Comparison of ENCODE assay signal across 17 cellular contexts in the genomic region with DNA sequence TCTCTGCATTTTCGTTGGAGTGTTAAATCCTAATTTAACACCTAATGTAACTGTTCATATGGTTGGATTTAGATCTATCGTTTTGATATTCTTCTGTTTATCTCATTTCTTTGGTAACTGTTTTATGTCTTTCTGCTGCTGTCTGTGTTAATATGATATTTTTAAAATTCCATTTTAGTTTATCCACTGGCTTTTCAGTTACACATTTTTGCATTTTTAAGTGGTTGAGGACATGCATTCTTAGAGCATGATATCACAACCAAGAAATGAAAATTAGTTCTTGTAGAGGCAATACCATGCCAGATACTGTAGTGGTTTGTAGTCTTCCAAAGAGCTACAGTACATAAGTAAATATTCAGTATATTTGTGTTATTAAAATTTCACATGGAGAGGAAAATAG. TPM values are rescaled to one million over a fixed set of nuclear protein-coding genes. Genes with fewer than 3 reads are reported as not detected.
DNase-seq lines count a peak whose midpoint lies in the region; ATAC-seq and TF ChIP-seq lines count a peak whose summit lies in the region.
"Had no signal": no experiment of that assay in that cellular context is flagged by ENCODE, and none has a peak within 500 bp of the region (broad histone marks: within the 10 kb centered on the region; RNA-seq: fewer than 3 reads in every experiment).

No MANE protein-coding gene starts in this region.

- no peaks in the 10 kb centered on the region for H3K36me3 ChIP-seq in PC-3 (ENCODE audit: low read depth, low read length)
- no peaks in the 10 kb centered on the region for H3K36me3 ChIP-seq in tibial nerve

- no peaks in the 10 kb centered on the region for H4K20me1 ChIP-seq in PC-3 (ENCODE audit: low read length)

- no peaks in the 10 kb centered on the region for H3F3A ChIP-seq in PC-3 (ENCODE audit: low read length, unreplicated experiment)

- peak; percentile 29; the same call in 1 of the 2 replicates for ATAC-seq in PC-3
- no peak for ATAC-seq in activated CD4-positive, CD25-positive, alpha-beta regulatory T cell treated with anti-CD3 and anti-CD28 coated beads, Interleukin-2, amount 50 U/mL, for 24 hours
- ATAC-seq: stimulated activated effector memory CD8-positive, alpha-beta T cell treated with anti-CD3 and anti-CD28 coated beads, Interleukin-12 subunit alpha, Interleukin-12 subunit beta, amount 100 ng/mL, for 72 hours had no signal

- CTCF ChIA-PET in PC-3 (lab: Charles Lee) = interaction anchor here (0.6 kb wide), 1 partner anchor 44 kb away, joined by 3 read pairs; no protein-coding TSS in a partner anchor

- H3K36me3 Mint-ChIP-seq in osteocyte (ENCODE audit: unreplicated experiment) = no peaks in the 10 kb centered on the region
- H3K36me3 Mint-ChIP-seq: CD8-positive, alpha-beta memory T cell; stimulated activated effector memory CD8-positive, alpha-beta T cell treated with anti-CD3 and anti-CD28 coated beads, Interleukin-12 subunit alpha, Interleukin-12 subunit beta, amount 100 ng/mL, for 72 hours had no signal

- no peak overlapping the region for H3K9ac ChIP-seq in PC-3 (ENCODE audit: low read length)

- no peaks in the 10 kb centered on the region for H3K9me3 Mint-ChIP-seq in osteocyte (ENCODE audit: unreplicated experiment)
- H3K9me3 Mint-ChIP-seq: CD8-positive, alpha-beta memory T cell; central memory CD8-positive, alpha-beta T cell; stimulated activated effector memory CD8-positive, alpha-beta T cell treated with anti-CD3 and anti-CD28 coated beads, Interleukin-12 subunit alpha, Interleukin-12 subunit beta, amount 100 ng/mL, for 72 hours had no signal

- no peaks in the 10 kb centered on the region for H3K9me2 ChIP-seq in PC-3 (replicated peaks; ENCODE audit: low read length)

- BruUV-seq in PC-3 (replicated peaks; lab: Mats Ljungman, UMichigan) = no TSS peak

- no peak overlapping the region for H2AFZ ChIP-seq in PC-3 (ENCODE audit: low read length)

- H3K4me1 ChIP-seq in PC-3 (ENCODE audit: insufficient read depth, low read length) (peaks cover 11% of the 10 kb centered on the region), tibial nerve (peaks cover 0 to 7% (median 0%) of the 10 kb centered on the region in 4 donors)

- no peaks in the 10 kb centered on the region for H3K79me2 ChIP-seq in PC-3 (ENCODE audit: low read length)

- H3K27me3 ChIP-seq in PC-3 (ENCODE audit: low read length) = no peaks in the 10 kb centered on the region
- no peaks in the 10 kb centered on the region for H3K27me3 ChIP-seq in tibial nerve

- H3K27me3 Mint-ChIP-seq in osteocyte (ENCODE audit: unreplicated experiment) = no peaks in the 10 kb centered on the region

- peaks cover 15% of the 10 kb centered on the region for H3K4me1 Mint-ChIP-seq in osteocyte (ENCODE audit: unreplicated experiment)
- H3K4me1 Mint-ChIP-seq: CD8-positive, alpha-beta memory T cell; central memory CD8-positive, alpha-beta T cell; stimulated activated effector memory CD8-positive, alpha-beta T cell treated with anti-CD3 and anti-CD28 coated beads, Interleukin-12 subunit alpha, Interleukin-12 subunit beta, amount 100 ng/mL, for 72 hours had no signal

- H3K4me3 Mint-ChIP-seq in osteocyte (ENCODE audit: unreplicated experiment) = no peak overlapping the region
- H3K4me3 Mint-ChIP-seq: CD8-positive, alpha-beta memory T cell; central memory CD8-positive, alpha-beta T cell; stimulated activated effector memory CD8-positive, alpha-beta T cell treated with anti-CD3 and anti-CD28 coated beads, Interleukin-12 subunit alpha, Interleukin-12 subunit beta, amount 100 ng/mL, for 72 hours had no signal

- no peak overlapping the region for H3K27ac ChIP-seq in PC-3 (ENCODE audit: low read length)
- no peak overlapping the region for H3K27ac ChIP-seq in tibial nerve

- TF ChIP-seq POLR2A in tibial nerve (IDR thresholded peaks at IDR 0.05) = no peak

- DNase-seq in Daoy (ENCODE audit: low read depth) (peak; percentile 29), PC-3 (peak; percentile 15), fibroblast of mammary gland (ENCODE audit: low read depth) (peak; percentile 16), osteocyte (ENCODE audit: extremely low spot score, unreplicated experiment) (no peak), tibial nerve (ENCODE audit: low spot score in 2 of 2) (no peak), NCI-H2171 (lab: John Stamatoyannopoulos, UW) (no peak), NK-92 (lab: John Stamatoyannopoulos, UW; ENCODE audit: unreplicated experiment) (no peak)
- DNase-seq: activated CD4-positive, alpha-beta T cell treated with anti-CD3 and anti-CD28 coated beads, Interleukin-2, amount 50 U/mL, for 4 hours; CD8-positive, alpha-beta memory T cell; NCI-H1417; NCI-H524 treated with DMSO at 0.1 percent for 48 hours; stimulated activated CD4-positive, alpha-beta T cell treated with anti-CD3 and anti-CD28 coated beads, Interleukin-4, amount 100 ng/mL, for 1 hour; T-helper 9 cell had no signal

- peak overlapping the region; percentile 52 for H3K27ac Mint-ChIP-seq in osteocyte (ENCODE audit: unreplicated experiment)
- H3K27ac Mint-ChIP-seq: CD8-positive, alpha-beta memory T cell; stimulated activated effector memory CD8-positive, alpha-beta T cell treated with anti-CD3 and anti-CD28 coated beads, Interleukin-12 subunit alpha, Interleukin-12 subunit beta, amount 100 ng/mL, for 72 hours had no signal

- TF ChIP-seq CTCF in PC-3 (conservative IDR thresholded peaks at IDR 0.05; ENCODE audit: low read depth, low read length) = no peak
- no peak for TF ChIP-seq CTCF in fibroblast of mammary gland (conservative IDR thresholded peaks at IDR 0.05; ENCODE audit: control insufficient read depth, insufficient read depth, low read depth, low read length)
- no peak for TF ChIP-seq CTCF in osteocyte (IDR thresholded peaks at IDR 0.05)
- no peak for TF ChIP-seq CTCF in tibial nerve (IDR thresholded peaks at IDR 0.05)

- POLR2A ChIA-PET in PC-3 (lab: Charles Lee; ENCODE audit: unreplicated experiment) = no interaction called here

- 30 to 31% methylated on average over 2 of the region's 2 CpGs for WGBS in tibial nerve, 2 donors

- H3K9me3 ChIP-seq in PC-3 (ENCODE audit: low read length) (no peaks in the 10 kb centered on the region), tibial nerve (no peaks in the 10 kb centered on the region)

- no peak overlapping the region for H3K4me3 ChIP-seq in PC-3 (ENCODE audit: low read length)
- no peak overlapping the region for H3K4me3 ChIP-seq in fibroblast of mammary gland (ENCODE audit: control insufficient read depth, low read depth, low read length)
- H3K4me3 ChIP-seq in tibial nerve = no peak overlapping the region

- intact Hi-C loops in PC-3 (cut with micrococcal nuclease) = no loop called here

- H3K4me2 ChIP-seq in PC-3 (ENCODE audit: low read length) = no peak overlapping the region

- TF ChIP-seq EP300 in tibial nerve (IDR thresholded peaks at IDR 0.05) = no peak

RNA-seq across cellular contexts. Expression of a gene that starts 58.6 kb away (rescaled TPM):
- total RNA-seq in Daoy (2014; rRNA removed; shearing (Covaris generic)) = 6.5 and 7.3 TPM in 2 replicates
- total RNA-seq in PC-3 (2014; rRNA removed) (0.11 TPM in 1 of 2 replicates, not detected in the other), osteocyte (0.10 TPM in 1 of 2 replicates, not detected in the other), tibial nerve (not detected)
- total RNA-seq: CD8-positive, alpha-beta memory T cell; posterior vena cava had no signal

Comparison
In these comparisons a context has a peak if more than half of its experiments do, and no peak if none do; other contexts are left out.
1. DNase-seq: peak in Daoy (single experiment), PC-3 (single experiment) and fibroblast of mammary gland (single experiment); none in osteocyte (single experiment), tibial nerve (0 of 2), NCI-H2171 (single experiment) and NK-92 (single experiment).